Comparison of ENCODE assay signal across 28 cellular contexts in the genomic region with DNA sequence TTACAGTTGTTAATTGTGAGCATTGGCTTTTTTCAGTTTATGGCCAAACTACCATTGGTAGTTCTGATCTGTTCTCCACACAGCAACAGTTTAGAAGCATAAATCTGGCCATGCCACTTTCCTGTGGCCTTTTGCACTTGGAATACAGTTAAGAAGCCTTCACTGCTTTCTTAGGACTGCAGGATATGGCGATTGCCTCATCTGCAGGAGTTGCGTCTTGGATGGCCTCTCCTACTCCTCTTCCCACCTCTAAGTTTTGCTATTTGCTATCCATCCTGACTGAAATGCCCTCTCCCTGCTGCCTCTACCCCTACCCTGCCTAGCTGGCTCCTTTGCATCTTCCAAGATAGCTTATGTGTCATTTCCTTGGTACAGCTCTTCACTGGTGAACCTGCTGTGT. TPM values are rescaled to one million over a fixed set of nuclear protein-coding genes. Genes with fewer than 3 reads are reported as not detected.
DNase-seq lines count a peak whose midpoint lies in the region; ATAC-seq and TF ChIP-seq lines count a peak whose summit lies in the region.
"Had no signal": no experiment of that assay in that cellular context is flagged by ENCODE, and none has a peak within 500 bp of the region (broad histone marks: within the 10 kb centered on the region; RNA-seq: fewer than 3 reads in every experiment).

No MANE protein-coding gene starts in this region.

- dilution Hi-C loops in IMR-90 (cut with HindIII; ENCODE audit: low sequenced_read_pairs, unreplicated experiment): no loop called here

- BruUV-seq in IMR-90 (replicated peaks; lab: Mats Ljungman, UMichigan): no TSS peak
- no TSS peak for BruUV-seq in Caco-2 (replicated peaks; lab: Mats Ljungman, UMichigan)

- H2BK15ac ChIP-seq in IMR-90 (ENCODE audit: low read depth, low read length): 0 out of 3 replicates have a peak overlapping the region, but pooled peaks have one; percentile 20

- TF ChIP-seq POLR2A in IMR-90 (IDR thresholded peaks at IDR 0.05; ENCODE audit: low read depth, low read length): no peak

- peaks cover 5% of the 10 kb centered on the region for H3K9me1 ChIP-seq in IMR-90 (ENCODE audit: insufficient read depth, low read length)

- DNase-seq in IMR-90: no peak
- DNase-seq in GDM1 (lab: John Stamatoyannopoulos, UW): no peak
- DNase-seq in activated naive CD8-positive, alpha-beta T cell treated with anti-CD3 and anti-CD28 coated beads for 36 hours: no peak
- no peak for DNase-seq in hepatocyte (ENCODE audit: low spot score)
- DNase-seq in Caco-2: no peak
- DNase-seq: activated CD4-positive, alpha-beta T cell treated with anti-CD3 and anti-CD28 coated beads for 48 hours; activated effector memory CD4-positive, alpha-beta T cell treated with Interleukin-2 at 50 U/mL for 16 hours; activated T-cell treated with anti-CD3 and anti-CD28 coated beads, Interleukin-2, amount 50 U/mL, for 1 hour; DND-41; mucosa of descending colon; NCI-H1417 treated with DMSO at 0.1 percent for 48 hours; NCI-H2081; NCI-H526; right cardiac atrium; stimulated activated naive CD8-positive, alpha-beta T cell treated with anti-CD3 and anti-CD28 coated beads, Interleukin-15, amount 100 ng/mL, for 72 hours; thyroid gland had no signal

- no peaks in the 10 kb centered on the region for H3K9me3 ChIP-seq in IMR-90 (ENCODE audit: control insufficient read depth, insufficient read depth, low read length)
- no peaks in the 10 kb centered on the region for H3K9me3 ChIP-seq in iPS-20b (ENCODE audit: insufficient read depth, low read depth, low read length)
- H3K9me3 ChIP-seq in hepatocyte (ENCODE audit: low read depth): no peaks in the 10 kb centered on the region
- H3K9me3 ChIP-seq in Caco-2: no peaks in the 10 kb centered on the region
- H3K9me3 ChIP-seq: ascending aorta, HAP-1, mucosa of descending colon, thyroid gland, vagina had no signal

- peak overlapping the region; percentile 1 for H2AK9ac ChIP-seq in IMR-90 (replicated peaks; ENCODE audit: low read depth, low read length, poor library complexity)

- no peaks in the 10 kb centered on the region for H3K27me3 Mint-ChIP-seq in activated naive CD8-positive, alpha-beta T cell treated with anti-CD3 and anti-CD28 coated beads for 36 hours
- H3K27me3 Mint-ChIP-seq in Caco-2 (ENCODE audit: insufficient read depth, unreplicated experiment): no peaks in the 10 kb centered on the region
- H3K27me3 Mint-ChIP-seq: stimulated activated naive CD8-positive, alpha-beta T cell treated with anti-CD3 and anti-CD28 coated beads, Interleukin-15, amount 100 ng/mL, for 72 hours had no signal

- 93% methylated on average over 2 of the region's 2 CpGs; no CpG with 5 or more reads in 1 of the 2 experiments for WGBS in IMR-90 (ENCODE audit: extremely low coverage in 2 of 2, insufficient read length in 1 of 2), 2 experiments
- WGBS in hepatocyte (ENCODE audit: low lambda C conversion rate, missing lambda C conversion rate): 100% methylated on average over 2 of the region's 2 CpGs

- peaks cover 8% of the 10 kb centered on the region for H3K36me3 Mint-ChIP-seq in activated naive CD8-positive, alpha-beta T cell treated with anti-CD3 and anti-CD28 coated beads for 36 hours
- H3K36me3 Mint-ChIP-seq in Caco-2 (ENCODE audit: insufficient read depth, unreplicated experiment): peaks cover 28% of the 10 kb centered on the region
- H3K36me3 Mint-ChIP-seq: activated naive CD4-positive, alpha-beta T cell treated with anti-CD3 and anti-CD28 coated beads, Interleukin-2, amount 50 U/mL, for 72 hours had no signal

- H3K4ac ChIP-seq in IMR-90 (ENCODE audit: low read depth, low read length): peak overlapping the region; percentile 9

- peak overlapping the region; percentile 61 for H2BK5ac ChIP-seq in IMR-90 (ENCODE audit: low read depth, low read length, poor library complexity, severe bottlenecking)

- peaks cover 5% of the 10 kb centered on the region; the same call in 1 of the 2 replicates for H4K20me1 ChIP-seq in IMR-90 (ENCODE audit: insufficient read depth, low read length)
- no peaks in the 10 kb centered on the region for H4K20me1 ChIP-seq in hepatocyte (ENCODE audit: insufficient read depth, poor library complexity, severe bottlenecking)

- H2AK5ac ChIP-seq in IMR-90 (ENCODE audit: low read depth, low read length): peak overlapping the region; percentile 71

- H3K27me3 ChIP-seq in ACC112 (ENCODE audit: insufficient read depth, low read length) (no peaks in the 10 kb centered on the region), IMR-90 (ENCODE audit: control insufficient read depth, insufficient read depth, low read length) (no peaks in the 10 kb centered on the region), iPS-20b (ENCODE audit: insufficient read depth, low read length) (no peaks in the 10 kb centered on the region), hepatocyte (no peaks in the 10 kb centered on the region), Caco-2 (replicated peaks; ENCODE audit: control insufficient read depth, insufficient read depth, low read length) (no peaks in the 10 kb centered on the region)
- H3K27me3 ChIP-seq: ascending aorta, thyroid gland, vagina had no signal

- H3K18ac ChIP-seq in IMR-90 (ENCODE audit: low read depth, low read length): peak overlapping the region; percentile 64

- POLR2A ChIA-PET in IMR-90 (lab: Charles Lee; ENCODE audit: unreplicated experiment): interaction anchor here (0.5 kb wide), 1 partner anchor 13 kb away, joined by 4 read pairs; no protein-coding TSS in a partner anchor
- POLR2A ChIA-PET in Caco-2 (lab: Charles Lee): no interaction called here

- H3K4me2 ChIP-seq in IMR-90 (ENCODE audit: low read depth, low read length): peak overlapping the region; percentile 43
- no peak overlapping the region for H3K4me2 ChIP-seq in hepatocyte

- H3K4me1 Mint-ChIP-seq in activated naive CD8-positive, alpha-beta T cell treated with anti-CD3 and anti-CD28 coated beads for 36 hours: peaks cover 2% of the 10 kb centered on the region
- no peaks in the 10 kb centered on the region for H3K4me1 Mint-ChIP-seq in Caco-2 (ENCODE audit: low read depth, unreplicated experiment)
- H3K4me1 Mint-ChIP-seq: nephron; stimulated activated naive CD8-positive, alpha-beta T cell treated with anti-CD3 and anti-CD28 coated beads, Interleukin-15, amount 100 ng/mL, for 72 hours had no signal

- H3K27ac Mint-ChIP-seq in activated naive CD8-positive, alpha-beta T cell treated with anti-CD3 and anti-CD28 coated beads for 36 hours: no peak overlapping the region
- H3K27ac Mint-ChIP-seq in Caco-2 (ENCODE audit: unreplicated experiment): no peak overlapping the region
- H3K27ac Mint-ChIP-seq: activated naive CD4-positive, alpha-beta T cell treated with anti-CD3 and anti-CD28 coated beads, Interleukin-2, amount 50 U/mL, for 72 hours; nephron had no signal

- TF ChIP-seq CTCF in IMR-90 (conservative IDR thresholded peaks at IDR 0.05; ENCODE audit: low read depth, low read length): no peak
- no peak for TF ChIP-seq CTCF in hepatocyte (IDR thresholded peaks at IDR 0.05; ENCODE audit: poor library complexity)
- no peak for TF ChIP-seq CTCF in Caco-2 (IDR thresholded peaks at IDR 0.05; ENCODE audit: insufficient read depth in 1 of 2, low read depth in 1 of 2, low read length in 1 of 2, severe bottlenecking in 1 of 2, unreplicated experiment in 1 of 2)

- H4K8ac ChIP-seq in IMR-90 (ENCODE audit: low read depth in 2 of 2, low read length in 2 of 2): peak overlapping the region in 1 of 2 experiments; percentile 10; a peak in 2 of 4 replicates

- no peak for TF ChIP-seq RAD21 in IMR-90 (IDR thresholded peaks at IDR 0.05; ENCODE audit: low read length)

- intact Hi-C loops in IMR-90 (cut with micrococcal nuclease) (loop anchor here (2.0 to 5.0 kb wide), 2 partner anchors 62 to 383 kb away; no protein-coding TSS in a partner anchor), Caco-2 (cut with micrococcal nuclease; ENCODE audit: unreplicated experiment) (no loop called here)

- peaks cover 0 to 5% of the 10 kb centered on the region in 2 experiments; a peak in 1 of 4 replicates for H3K79me1 ChIP-seq in IMR-90 (ENCODE audit: low read depth in 1 of 2, low read length in 2 of 2)

- H3K36me3 ChIP-seq in ACC112 (ENCODE audit: insufficient read depth, low read length) (0 out of 2 replicates have a peak, but pooled peaks cover 4% of the 10 kb centered on the region), IMR-90 (ENCODE audit: control insufficient read depth, insufficient read depth, low read length) (peaks cover 7% of the 10 kb centered on the region), iPS-20b (ENCODE audit: insufficient read depth, low read depth, low read length) (peaks cover 56% of the 10 kb centered on the region), hepatocyte (replicated peaks; ENCODE audit: insufficient read depth, low read depth) (peaks cover 3% of the 10 kb centered on the region), Caco-2 (ENCODE audit: control insufficient read depth, insufficient read depth, low read length) (no peaks in the 10 kb centered on the region; the same call in 1 of the 2 replicates)

- H3K4me1 ChIP-seq in ACC112 (ENCODE audit: control insufficient read depth, insufficient read depth, low read length, unreplicated experiment) (peaks cover 10% of the 10 kb centered on the region), IMR-90 (ENCODE audit: control insufficient read depth, insufficient read depth, low read length) (peaks cover 7% of the 10 kb centered on the region), iPS-20b (ENCODE audit: insufficient read depth, low read length) (peaks cover 14% of the 10 kb centered on the region), hepatocyte (ENCODE audit: insufficient read depth) (no peaks in the 10 kb centered on the region), Caco-2 (0 out of 2 replicates have a peak, but pooled peaks cover 4% of the 10 kb centered on the region)
- H3K4me1 ChIP-seq: thyroid gland, vagina had no signal

- H2BK120ac ChIP-seq in IMR-90 (ENCODE audit: low read depth, low read length): peak overlapping the region; percentile 17; the same call in 1 of the 2 replicates

- H4K91ac ChIP-seq in IMR-90 (ENCODE audit: insufficient read depth, low read depth, low read length): peak overlapping the region; percentile 41; the same call in 1 of the 2 replicates

- H3K9ac ChIP-seq in IMR-90 (ENCODE audit: low read depth, low read length) (no peak overlapping the region), iPS-20b (ENCODE audit: low read depth, low read length) (peak overlapping the region; percentile 38; the same call in 1 of the 2 replicates)

- CTCF ChIA-PET in IMR-90 (lab: Yijun Ruan, JAX): interaction anchor here (0.7 to 1.4 kb wide), 2 partner anchors 13 to 32 kb away, joined by 3 to 5 read pairs; no protein-coding TSS in a partner anchor
- CTCF ChIA-PET in Caco-2 (lab: Charles Lee): no interaction called here

- no peaks in the 10 kb centered on the region for H3K9me3 Mint-ChIP-seq in activated naive CD8-positive, alpha-beta T cell treated with anti-CD3 and anti-CD28 coated beads for 36 hours
- no peaks in the 10 kb centered on the region for H3K9me3 Mint-ChIP-seq in Caco-2 (ENCODE audit: unreplicated experiment)
- H3K9me3 Mint-ChIP-seq: activated naive CD4-positive, alpha-beta T cell treated with anti-CD3 and anti-CD28 coated beads, Interleukin-2, amount 50 U/mL, for 72 hours; nephron; stimulated activated naive CD8-positive, alpha-beta T cell treated with anti-CD3 and anti-CD28 coated beads, Interleukin-15, amount 100 ng/mL, for 72 hours had no signal

- H3K4me3 ChIP-seq in ACC112 (ENCODE audit: low read depth, low read length) (no peak overlapping the region), IMR-90 (ENCODE audit: insufficient read depth, low read depth, low read length) (no peak overlapping the region), iPS-20b (ENCODE audit: low read length) (0 out of 2 replicates have a peak overlapping the region, but pooled peaks have one; percentile 0), hepatocyte (no peak overlapping the region), Caco-2 (ENCODE audit: low read depth, low read length) (no peak overlapping the region)
- H3K4me3 ChIP-seq: ascending aorta, HAP-1, lung, mucosa of descending colon, thyroid gland, vagina had no signal

- H3K79me2 ChIP-seq in ACC112 (ENCODE audit: control insufficient read depth, insufficient read depth, low read length, unreplicated experiment) (no peaks in the 10 kb centered on the region), hepatocyte (no peaks in the 10 kb centered on the region)

- H3K27ac ChIP-seq in ACC112 (ENCODE audit: low read depth, low read length) (peak overlapping the region; percentile 9; the same call in 1 of the 2 replicates), IMR-90 (ENCODE audit: insufficient read depth, low read length) (peak overlapping the region; percentile 65), angular gyrus (ENCODE audit: low read depth, low read length) (peak overlapping the region; percentile 49), iPS-20b (ENCODE audit: low read length) (peak overlapping the region; percentile 79), hepatocyte (no peak overlapping the region)
- H3K27ac ChIP-seq: HL-60, thyroid gland, vagina had no signal

- H3K14ac ChIP-seq in IMR-90 (replicated peaks; ENCODE audit: low read depth, low read length): peak overlapping the region; percentile 23; the same call in 1 of the 2 replicates

- no peak overlapping the region; the same call in 1 of the 2 replicates for H3K56ac ChIP-seq in IMR-90 (ENCODE audit: extremely low read depth, insufficient read depth, low read length)

- H2AFZ ChIP-seq in ACC112 (ENCODE audit: low read length, unreplicated experiment): no peak overlapping the region
- no peak overlapping the region for H2AFZ ChIP-seq in IMR-90 (replicated peaks; ENCODE audit: low read length, poor library complexity)
- H2AFZ ChIP-seq in hepatocyte: no peak overlapping the region

- no peak for ATAC-seq in IMR-90 (ENCODE audit: low read depth)
- ATAC-seq: activated naive CD4-positive, alpha-beta T cell treated with anti-CD3 and anti-CD28 coated beads, Interleukin-2, amount 50 U/mL, for 72 hours; esophagus mucosa; mucosa of descending colon; right cardiac atrium; Right ventricle myocardium inferior; stimulated activated naive CD8-positive, alpha-beta T cell treated with anti-CD3 and anti-CD28 coated beads, Interleukin-15, amount 100 ng/mL, for 72 hours had no signal

- H3K23ac ChIP-seq in IMR-90 (ENCODE audit: low read depth, low read length): 0 out of 2 replicates have a peak overlapping the region, but pooled peaks have one; percentile 44

- H4K5ac ChIP-seq in IMR-90 (ENCODE audit: low read depth, low read length): peak overlapping the region; percentile 21; the same call in 1 of the 2 replicates

- in situ Hi-C loops in IMR-90 (cut with MboI; ENCODE audit: low sequenced_read_pairs): no loop called here

- H3K9me2 ChIP-seq in hepatocyte (replicated peaks; ENCODE audit: insufficient read depth): no peaks in the 10 kb centered on the region

- H3K4me3 Mint-ChIP-seq in activated naive CD8-positive, alpha-beta T cell treated with anti-CD3 and anti-CD28 coated beads for 36 hours: no peak overlapping the region
- H3K4me3 Mint-ChIP-seq in Caco-2 (ENCODE audit: unreplicated experiment): no peak overlapping the region
- H3K4me3 Mint-ChIP-seq: nephron; stimulated activated naive CD8-positive, alpha-beta T cell treated with anti-CD3 and anti-CD28 coated beads, Interleukin-15, amount 100 ng/mL, for 72 hours had no signal

- H2BK20ac ChIP-seq in IMR-90 (ENCODE audit: low read depth, low read length): no peak overlapping the region

RNA-seq across cellular contexts. Expression of gene BMAL2, which starts 12.8 kb away (rescaled TPM):
- total RNA-seq in IMR-90 (2012; rRNA removed) (55.3 and 57.0 TPM in 2 replicates), hepatocyte (3.9 and 5.2 TPM in 2 replicates), Caco-2 (2022) (35.4 and 36.0 TPM in 2 replicates)
- polyA plus RNA-seq in IMR-90 (2012; rRNA removed) (8.7 and 11.0 TPM in 2 replicates), hepatocyte (0.18 and 1.1 TPM in 2 replicates)
- polyA plus RNA-seq in IMR-90 (2012; cell fraction: cytosol; rRNA removed): 2.4 and 3.4 TPM in 2 replicates
- polyA plus RNA-seq in IMR-90 (2012; cell fraction: nucleus; rRNA removed; ENCODE audit: low replicate concordance): 1.5 and 5.3 TPM in 2 replicates
- total RNA-seq in activated naive CD8-positive, alpha-beta T cell treated with anti-CD3 and anti-CD28 coated beads for 36 hours: 10 to 100 TPM; 10.8 to 13.3 TPM
